Comparison of ENCODE assay signal across 13 cellular contexts in the genomic region with DNA sequence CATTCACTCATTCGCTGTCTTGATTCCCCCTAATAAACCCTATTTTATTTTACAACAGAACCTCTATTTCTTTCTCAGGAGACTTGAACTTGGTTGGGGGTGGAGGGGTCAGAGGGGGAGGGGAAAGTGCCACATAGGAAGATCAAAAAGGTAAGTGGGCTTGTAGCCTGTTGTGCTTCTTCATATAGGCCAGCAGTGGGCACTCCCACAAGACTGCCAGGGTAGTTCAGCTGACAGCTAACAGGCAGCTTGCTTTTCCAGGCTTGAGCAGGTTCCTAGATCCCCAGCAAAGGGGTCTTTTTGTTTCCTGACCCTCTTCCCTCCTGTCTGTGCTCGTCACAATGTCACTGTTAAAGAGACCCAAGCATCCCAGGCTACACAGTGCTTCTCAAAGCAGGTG. TPM values are rescaled to one million over a fixed set of nuclear protein-coding genes. Genes with fewer than 3 reads are reported as not detected.
DNase-seq lines count a peak whose midpoint lies in the region; ATAC-seq and TF ChIP-seq lines count a peak whose summit lies in the region.
"Had no signal": no experiment of that assay in that cellular context is flagged by ENCODE, and none has a peak within 500 bp of the region (broad histone marks: within the 10 kb centered on the region; RNA-seq: fewer than 3 reads in every experiment).

No MANE protein-coding gene starts in this region.

- no peaks in the 10 kb centered on the region for H4K20me1 ChIP-seq in KMS-11 (ENCODE audit: insufficient read depth)

- H3K27me3 Mint-ChIP-seq in brain (peaks cover 7% of the 10 kb centered on the region), neural crest cell (ENCODE audit: low read depth) (no peaks in the 10 kb centered on the region)

- H3K4me3 Mint-ChIP-seq in brain (no peak overlapping the region), neural crest cell (no peak overlapping the region)
- H3K4me3 Mint-ChIP-seq: immature natural killer cell had no signal

- H3K4me3 ChIP-seq in KMS-11 (IDR thresholded peaks at IDR 0.05; ENCODE audit: insufficient read depth, low read depth, low read length) = no peak overlapping the region
- H3K4me3 ChIP-seq in tibial artery = no peak overlapping the region

- H3K27me3 ChIP-seq in KMS-11 (ENCODE audit: insufficient read depth, low read depth) (no peaks in the 10 kb centered on the region), tibial artery (no peaks in the 10 kb centered on the region)
- H3K27me3 ChIP-seq: neutrophil had no signal

- TF ChIP-seq CTCF in KMS-11 (conservative IDR thresholded peaks at IDR 0.05; ENCODE audit: low read depth, low read length) (peak; percentile 26; the same call in 1 of the 2 replicates), brain (conservative IDR thresholded peaks at IDR 0.05) (peak; percentile 28 to 64), neural crest cell (conservative IDR thresholded peaks at IDR 0.05) (peak; percentile 47), tibial artery (IDR thresholded peaks at IDR 0.05) (no peak)

- no peak overlapping the region for H3K4me2 ChIP-seq in KMS-11

- no peaks in the 10 kb centered on the region for H3K36me3 ChIP-seq in KMS-11 (ENCODE audit: insufficient read depth)
- no peaks in the 10 kb centered on the region for H3K36me3 ChIP-seq in tibial artery
- H3K36me3 ChIP-seq: neutrophil had no signal

- no peaks in the 10 kb centered on the region for H3K36me3 Mint-ChIP-seq in brain
- H3K36me3 Mint-ChIP-seq in neural crest cell (ENCODE audit: low read depth) = no peaks in the 10 kb centered on the region
- H3K36me3 Mint-ChIP-seq: immature natural killer cell had no signal

- no peaks in the 10 kb centered on the region for H3K4me1 ChIP-seq in KMS-11 (ENCODE audit: low read depth, poor library complexity, severe bottlenecking)
- H3K4me1 ChIP-seq in tibial artery = no peaks in the 10 kb centered on the region

- H3K27ac Mint-ChIP-seq in brain (peak overlapping the region in 4 of 5 experiments; percentile 9 to 51 (median 26)), neural crest cell (ENCODE audit: unreplicated experiment) (no peak overlapping the region)
- H3K27ac Mint-ChIP-seq: immature natural killer cell had no signal

- peaks cover 0 to 3% (median 0%) of the 10 kb centered on the region in 5 experiments for H3K9me3 Mint-ChIP-seq in brain
- H3K9me3 Mint-ChIP-seq in neural crest cell = no peaks in the 10 kb centered on the region
- H3K9me3 Mint-ChIP-seq: immature natural killer cell had no signal

- H2AFZ ChIP-seq in KMS-11 (ENCODE audit: low read depth) = no peak overlapping the region

- H3K79me2 ChIP-seq in KMS-11 (ENCODE audit: insufficient read depth, low read depth) = no peaks in the 10 kb centered on the region

- H3K9me3 ChIP-seq in tibial artery = no peaks in the 10 kb centered on the region
- H3K9me3 ChIP-seq: neutrophil had no signal

- H3K9ac ChIP-seq in KMS-11 = no peak overlapping the region

- DNase-seq in NCI-H1092 treated with DMSO at 0.1 percent for 48 hours (lab: John Stamatoyannopoulos, UW) (peak; percentile 1), NCI-H1092 (lab: John Stamatoyannopoulos, UW) (no peak), neural crest cell (ENCODE audit: low read depth, low spot score) (no peak), tibial artery (no peak), amniotic stem cell (lab: John Stamatoyannopoulos, UW) (no peak)
- DNase-seq: effector CD8-positive, alpha-beta T cell; immature natural killer cell; KG1; stimulated activated CD4-positive, alpha-beta T cell treated with anti-CD3 and anti-CD28 coated beads, Interleukin-4, amount 100 ng/mL, for 24 hours had no signal

- H3K27ac ChIP-seq in KMS-11 (no peak overlapping the region), tibial artery (no peak overlapping the region)
- H3K27ac ChIP-seq: neutrophil had no signal

- H3K4me1 Mint-ChIP-seq in brain = peaks cover 50% of the 10 kb centered on the region
- peaks cover 26% of the 10 kb centered on the region for H3K4me1 Mint-ChIP-seq in neural crest cell
- H3K4me1 Mint-ChIP-seq: immature natural killer cell had no signal

- no peak for ATAC-seq in HG03469 (IDR thresholded peaks at IDR 0.05; ENCODE audit: unreplicated experiment)

- intact Hi-C loops in tibial artery (cut with DNase I; ENCODE audit: low total_unique reads) = no loop called here

RNA-seq across cellular contexts. Expression of gene KIAA2012, which starts 0.8 kb away (rescaled TPM):
- polyA plus RNA-seq in brain (ENCODE audit: insufficient read depth, low read depth, low replicate concordance) = 0.42 TPM
- 0.07 and 0.34 TPM in 2 replicates for total RNA-seq in neural crest cell
- polyA plus RNA-seq: immature natural killer cell had no signal

RNA-seq across cellular contexts. Expression of gene FZD7, which starts 38.6 kb away (rescaled TPM):
- 5.3 TPM for polyA plus RNA-seq in brain (ENCODE audit: insufficient read depth, low read depth, low replicate concordance)
- 89.1 and 91.0 TPM in 2 replicates for total RNA-seq in neural crest cell

Comparison
In these comparisons a context has a peak if more than half of its experiments do, and no peak if none do; other contexts are left out.
1. CTCF ChIP-seq: peak in KMS-11 (single experiment), brain (2 of 2) and neural crest cell (single experiment); none in tibial artery (0 of 2).